ENCODE assay signal across 8 cellular contexts in genomic region chr13:44969858-44970484, GRCh38. TPM values are rescaled to one million over a fixed set of nuclear protein-coding genes. Genes with fewer than 3 reads are reported as not detected.
DNase-seq lines count a peak whose midpoint lies in the region; ATAC-seq, FAIRE-seq and TF ChIP-seq lines count a peak whose summit lies in the region.

No MANE protein-coding gene starts in this region.

- peaks cover 3% of the 10 kb centered on the region for H3K27me3 Mint-ChIP-seq in brain

- H3K79me2 ChIP-seq in keratinocyte (ENCODE audit: control insufficient read depth, insufficient read depth, low read length): peaks cover 6% of the 10 kb centered on the region

- no peaks in the 10 kb centered on the region for H3K27me3 ChIP-seq in keratinocyte (ENCODE audit: control insufficient read depth, extremely low read depth, insufficient read depth, low read length)
- H3K27me3 ChIP-seq in tibial nerve: no peaks in the 10 kb centered on the region

- no peak overlapping the region for H2AFZ ChIP-seq in keratinocyte (ENCODE audit: control insufficient read depth, low read length)

- H3K9ac ChIP-seq in keratinocyte (ENCODE audit: control insufficient read depth, extremely low read depth, insufficient read depth, low read length): no peak overlapping the region

- TF ChIP-seq EP300 in tibial nerve (IDR thresholded peaks at IDR 0.05): peak in 1 of 2 donors; percentile 28

- peaks cover 14% of the 10 kb centered on the region for H3K4me1 Mint-ChIP-seq in brain

- H3K9me3 Mint-ChIP-seq in brain: peaks cover 0 to 3% (median 2%) of the 10 kb centered on the region in 5 experiments

- H3K27ac Mint-ChIP-seq in brain: no peak overlapping the region

- H3K4me1 ChIP-seq in keratinocyte (ENCODE audit: control insufficient read depth, extremely low read depth, insufficient read depth, low read length) (no peaks in the 10 kb centered on the region), tibial nerve (peaks cover 0 to 30% (median 4%) of the 10 kb centered on the region in 4 donors)

- FAIRE-seq in keratinocyte (lab: Jason Lieb, UNC): peak; percentile 48

- H3K4me3 Mint-ChIP-seq in brain: no peak overlapping the region

- TF ChIP-seq CTCF in 22Rv1 (IDR thresholded peaks at IDR 0.05): peak; percentile 81
- TF ChIP-seq CTCF in GM10266 (IDR thresholded peaks at IDR 0.05; ENCODE audit: control insufficient read depth, insufficient read depth, low read depth, missing control alignments): peak; percentile 67
- TF ChIP-seq CTCF in brain (conservative IDR thresholded peaks at IDR 0.05): peak; percentile 88
- peak; percentile 23 to 74 (median 63) for TF ChIP-seq CTCF in keratinocyte (optimal IDR thresholded peaks at IDR 0.05 in 1 of 3, IDR thresholded peaks at IDR 0.05 in 1 of 3, conservative IDR thresholded peaks at IDR 0.05 in 1 of 3; ENCODE audit: extremely low read depth in 1 of 3, insufficient read depth in 2 of 3, low read length in 3 of 3)
- TF ChIP-seq CTCF in tibial nerve (IDR thresholded peaks at IDR 0.05): peak; percentile 68 to 87 (median 77)

- H4K20me1 ChIP-seq in keratinocyte (ENCODE audit: control insufficient read depth, extremely low read depth, insufficient read depth, low read length): no peaks in the 10 kb centered on the region

- H3K27ac ChIP-seq in 22Rv1 (no peak overlapping the region), keratinocyte (ENCODE audit: control insufficient read depth, insufficient read depth, low read length) (no peak overlapping the region), tibial nerve (peak overlapping the region in 1 of 4 donors; percentile 5)

- TF ChIP-seq POLR2A in tibial nerve (IDR thresholded peaks at IDR 0.05) (no peak), GM18505 (IDR thresholded peaks at IDR 0.05; ENCODE audit: borderline replicate concordance, extremely low read depth, insufficient read depth, insufficient read length) (no peak)

- H3K4me2 ChIP-seq in keratinocyte (ENCODE audit: control insufficient read depth, extremely low read depth, insufficient read depth, low read depth, low read length): no peak overlapping the region

- H3K9me3 ChIP-seq in keratinocyte (ENCODE audit: control insufficient read depth, low read depth, low read length) (no peaks in the 10 kb centered on the region), tibial nerve (no peaks in the 10 kb centered on the region)

- DNase-seq in GM10266 (ENCODE audit: extremely low spot score) (no peak), NCI-H2196 (lab: John Stamatoyannopoulos, UW; ENCODE audit: unreplicated experiment) (peak; percentile 39), keratinocyte (ENCODE audit: low read depth, low spot score) (no peak), tibial nerve (ENCODE audit: low spot score in 2 of 2) (peak in 1 of 2 donors; percentile 18), GM19240 (ENCODE audit: insufficient read length, low spot score) (no peak)

- H3K36me3 Mint-ChIP-seq in brain: peaks cover 31% of the 10 kb centered on the region

- no peak for ATAC-seq in GM18505 (IDR thresholded peaks at IDR 0.05; ENCODE audit: unreplicated experiment)

- H3K36me3 ChIP-seq in keratinocyte (ENCODE audit: control insufficient read depth in 2 of 2, extremely low read depth in 1 of 2, insufficient read depth in 2 of 2, low read length in 2 of 2) (peaks cover 12 to 13% of the 10 kb centered on the region in 2 experiments), tibial nerve (peaks cover 0 to 18% (median 0%) of the 10 kb centered on the region in 3 donors)

- H3K4me3 ChIP-seq in keratinocyte (ENCODE audit: control insufficient read depth in 2 of 3, extremely low read depth in 1 of 3, insufficient read depth in 2 of 3, low read depth in 1 of 3, low read length in 3 of 3): no peak overlapping the region
- H3K4me3 ChIP-seq in tibial nerve: no peak overlapping the region

- H3K9me1 ChIP-seq in keratinocyte (ENCODE audit: control insufficient read depth, extremely low read depth, insufficient read depth, low read length): no peaks in the 10 kb centered on the region

- dilution Hi-C loops in keratinocyte (cut with MboI; ENCODE audit: extremely low pct_ligation_motif_present, low sequenced_read_pairs): no loop called here

- 25 to 26% methylated on average over 2 of the region's 2 CpGs for WGBS in tibial nerve, 2 donors

RNA-seq across cellular contexts. Expression of gene NUFIP1, which starts 19.3 kb away (rescaled TPM):
- polyA plus RNA-seq in brain (ENCODE audit: insufficient read depth, low read depth, low replicate concordance) (2.8 TPM), keratinocyte (1.7 to 4.2 TPM (median 3.3 TPM) in 3 replicates)
- 5.1 TPM for polyA plus RNA-seq in keratinocyte (2011; ENCODE audit: low read depth)
- polyA plus RNA-seq in keratinocyte (2011; cell fraction: cytosol; rRNA removed): 3.3 and 5.3 TPM in 2 replicates
- polyA plus RNA-seq in keratinocyte (2011; cell fraction: nucleus; rRNA removed): 4.5 and 5.2 TPM in 2 replicates
- 5.2 and 5.8 TPM in 2 replicates for polyA plus RNA-seq in keratinocyte (2012; ENCODE audit: low replicate concordance)
- polyA minus RNA-seq in keratinocyte: 0.99 to 3.2 TPM (median 1.5 TPM) in 3 replicates
- 2.1 TPM for polyA minus RNA-seq in keratinocyte (2011; cell fraction: cytosol; rRNA and poly(A)+ RNA removed)
- 1.5 and 2.8 TPM in 2 replicates for polyA minus RNA-seq in keratinocyte (2011; cell fraction: nucleus; rRNA and poly(A)+ RNA removed)
- 1 to 10 TPM; 2.7 to 4.4 (median 3.7) TPM for total RNA-seq in tibial nerve

RNA-seq across cellular contexts. Expression of gene GPALPP1, which starts 19.4 kb away (rescaled TPM):
- polyA plus RNA-seq in brain (ENCODE audit: insufficient read depth, low read depth, low replicate concordance) (11.8 TPM), keratinocyte (9.5 to 17.7 TPM (median 14.0 TPM) in 3 replicates)
- 28.1 TPM for polyA plus RNA-seq in keratinocyte (2011; ENCODE audit: low read depth)
- 7.5 and 10.9 TPM in 2 replicates for polyA plus RNA-seq in keratinocyte (2011; cell fraction: cytosol; rRNA removed)
- 16.1 and 19.2 TPM in 2 replicates for polyA plus RNA-seq in keratinocyte (2011; cell fraction: nucleus; rRNA removed)
- polyA plus RNA-seq in keratinocyte (2012; ENCODE audit: low replicate concordance): 13.1 and 13.3 TPM in 2 replicates
- polyA minus RNA-seq in keratinocyte: 6.1 to 9.9 TPM (median 8.1 TPM) in 3 replicates
- polyA minus RNA-seq in keratinocyte (2011; cell fraction: cytosol; rRNA and poly(A)+ RNA removed): 11.1 TPM
- 12.5 and 23.1 TPM in 2 replicates for polyA minus RNA-seq in keratinocyte (2011; cell fraction: nucleus; rRNA and poly(A)+ RNA removed)
- 10 to 100 TPM; 22.7 to 50.1 (median 30.4) TPM for total RNA-seq in tibial nerve
